1 cellular context compared by ENCODE assay signal in the genomic region with DNA sequence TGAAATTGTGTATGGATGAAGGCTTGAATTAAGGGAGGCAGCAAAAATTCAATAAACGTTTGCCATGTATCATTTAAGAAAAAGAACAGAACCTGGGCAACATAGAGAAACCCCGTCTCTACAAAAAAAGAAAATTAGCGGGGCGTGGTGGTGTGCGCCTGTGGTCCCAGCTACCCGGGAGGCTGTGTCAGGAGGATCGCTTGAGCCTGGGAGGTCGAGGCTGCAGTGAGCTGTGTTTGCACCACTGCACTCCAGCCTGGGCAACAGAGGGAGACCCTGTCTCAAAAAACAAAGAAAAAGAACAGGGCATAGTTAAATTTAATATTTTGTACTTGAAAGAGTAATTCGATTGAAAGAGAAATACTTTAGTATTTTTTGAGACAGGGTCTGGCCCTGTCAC.
TF ChIP-seq lines count a peak whose summit lies in the region.

No MANE protein-coding gene starts in this region.

TF ChIP-seq in IMR-90, 13 proteins besides CTCF, POLR2A, EP300 and RAD21 (continued from another document):
- TF ChIP-seq FOS (IDR thresholded peaks at IDR 0.05; ENCODE audit: low read depth, low read length): no peak
- no peak for TF ChIP-seq SMC3 (IDR thresholded peaks at IDR 0.05; ENCODE audit: low read depth, low read length)
TF ChIP-seq in IMR-90: peak in this region for 0.
